24 cellular contexts compared by ENCODE assay signal in the genomic region with DNA sequence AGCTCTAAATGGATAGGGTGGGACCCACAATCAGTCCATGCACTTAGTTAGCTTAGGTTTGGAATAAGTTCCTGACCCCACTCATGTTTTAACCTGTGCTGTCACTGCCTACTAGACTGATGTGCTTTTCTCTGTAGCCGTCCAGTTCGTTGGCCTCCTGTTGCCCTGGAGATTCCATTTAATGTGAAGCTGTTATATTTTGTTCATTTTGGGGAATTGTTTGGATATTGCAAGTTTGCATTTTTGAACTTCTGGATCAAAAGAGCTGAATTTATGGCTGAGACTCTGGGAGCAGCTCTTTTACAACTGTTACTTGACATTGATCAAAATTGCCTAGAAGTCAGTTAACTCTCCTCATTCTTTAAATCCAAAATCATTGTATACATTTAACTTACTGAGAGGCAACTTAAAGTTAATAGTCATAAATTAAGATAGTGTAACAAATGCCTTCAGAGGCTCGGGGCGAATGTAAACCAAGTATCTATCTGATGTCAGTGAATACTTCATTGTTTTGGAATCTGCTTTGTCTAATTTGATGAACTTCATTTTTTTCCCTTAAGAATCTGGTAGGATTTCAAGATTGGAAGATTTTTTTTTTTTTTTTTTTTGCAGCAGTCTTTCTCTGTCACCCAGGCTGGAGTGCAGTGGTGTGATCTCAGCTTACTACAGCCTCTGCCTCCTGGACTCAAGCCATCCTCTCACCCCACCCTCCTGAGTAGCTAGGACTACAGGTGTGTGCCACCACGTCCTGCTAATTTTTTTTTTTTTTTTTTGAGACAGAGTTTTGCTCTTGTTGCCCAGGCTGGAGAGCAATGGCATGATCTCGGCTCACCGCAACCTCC.
"Had no signal": no experiment of that assay in that cellular context is flagged by ENCODE, and none has a peak within 500 bp of the region (broad histone marks: within the 10 kb centered on the region; RNA-seq: fewer than 3 reads in every experiment).

No MANE protein-coding gene starts in this region.

- H3K9me3 Mint-ChIP-seq: activated CD4-positive, alpha-beta memory T cell treated with anti-CD3 and anti-CD28 coated beads for 36 hours; brain; nephron had no signal

- H3K27ac ChIP-seq: esophagus squamous epithelium, pancreas, psoas muscle, right atrium auricular region, thoracic aorta, upper lobe of right lung had no signal

- H3K4me3 ChIP-seq: esophagus squamous epithelium, gastroesophageal sphincter, pancreas, psoas muscle, right atrium auricular region, thoracic aorta, upper lobe of right lung had no signal

- H3K27ac Mint-ChIP-seq: activated CD4-positive, alpha-beta memory T cell treated with anti-CD3 and anti-CD28 coated beads for 36 hours; T-helper 17 cell had no signal

- DNase-seq: activated CD4-positive, alpha-beta memory T cell treated with anti-CD3 and anti-CD28 coated beads for 36 hours; activated CD4-positive, alpha-beta T cell treated with anti-CD3 and anti-CD28 coated beads for 48 hours; activated naive CD4-positive, alpha-beta T cell treated with Interleukin-2 at 50 U/mL for 16 hours; activated T-cell treated with anti-CD3 and anti-CD28 coated beads, Interleukin-2, amount 50 U/mL, for 48 hours; anterior cingulate cortex; caudate nucleus; dermis blood vessel endothelial cell; effector memory CD4-positive, alpha-beta T cell; esophagus squamous epithelium; head of caudate nucleus; hypothalamus; left ventricle myocardium superior; mammary epithelial cell; pancreas; psoas muscle; stimulated activated CD4-positive, alpha-beta T cell treated with anti-CD3 and anti-CD28 coated beads, Interleukin-4, amount 100 ng/mL, for 24 hours; stimulated activated naive CD4-positive, alpha-beta T cell treated with Interleukin-2 at 50 U/mL for 16 hours; T-helper 17 cell; upper lobe of right lung had no signal

- H3K9me3 ChIP-seq: esophagus squamous epithelium, gastroesophageal sphincter, pancreas, psoas muscle, right atrium auricular region, thoracic aorta, upper lobe of right lung had no signal

- H3K27me3 ChIP-seq: esophagus squamous epithelium, gastroesophageal sphincter, pancreas, right atrium auricular region, upper lobe of right lung had no signal

- H3K4me3 Mint-ChIP-seq: activated CD4-positive, alpha-beta memory T cell treated with anti-CD3 and anti-CD28 coated beads for 36 hours; brain; nephron; T-helper 17 cell had no signal

- H3K4me1 Mint-ChIP-seq: brain, nephron had no signal

- H3K27me3 Mint-ChIP-seq: activated CD4-positive, alpha-beta memory T cell treated with anti-CD3 and anti-CD28 coated beads for 36 hours; brain; T-helper 17 cell had no signal

- ATAC-seq: gastroesophageal sphincter, left ventricle myocardium superior, pancreas, psoas muscle, T-helper 17 cell, upper lobe of right lung had no signal

- H3K4me1 ChIP-seq: esophagus squamous epithelium, pancreas, psoas muscle, right atrium auricular region, upper lobe of right lung had no signal
